In genomic region chr4:159024828-159025227, GRCh38 we compare ENCODE assay signal across 27 cellular contexts.
"Had no signal": no experiment of that assay in that cellular context is flagged by ENCODE, and none has a peak within 500 bp of the region (broad histone marks: within the 10 kb centered on the region; RNA-seq: fewer than 3 reads in every experiment).

No MANE protein-coding gene starts in this region.

- H3K27ac Mint-ChIP-seq: effector memory CD8-positive, alpha-beta T cell; naive B cell; nephron; stimulated activated effector memory CD8-positive, alpha-beta T cell treated with anti-CD3 and anti-CD28 coated beads, Interleukin-12 subunit alpha, Interleukin-12 subunit beta, amount 100 ng/mL, for 72 hours; type B pancreatic cell had no signal

- H3K27ac ChIP-seq: coronary artery, esophagus squamous epithelium, heart right ventricle, lower lobe of right lung, prostate gland, right atrium auricular region, testis, tibial artery had no signal

- H3K9me3 ChIP-seq: esophagus squamous epithelium, heart right ventricle, lower lobe of right lung, prostate gland, right atrium auricular region, sigmoid colon, stomach, testis, tibial artery had no signal

- H3K4me3 ChIP-seq: coronary artery, esophagus squamous epithelium, heart right ventricle, lower lobe of right lung, prostate gland, right atrium auricular region, sigmoid colon, stomach, testis, tibial artery had no signal

- H3K36me3 Mint-ChIP-seq: naive B cell; stimulated activated effector memory CD8-positive, alpha-beta T cell treated with anti-CD3 and anti-CD28 coated beads, Interleukin-12 subunit alpha, Interleukin-12 subunit beta, amount 100 ng/mL, for 72 hours; type B pancreatic cell had no signal

- H3K36me3 ChIP-seq: esophagus squamous epithelium, heart right ventricle, lower lobe of right lung, prostate gland, right atrium auricular region, sigmoid colon, stomach, tibial artery had no signal

- H3K9me3 Mint-ChIP-seq: effector memory CD8-positive, alpha-beta T cell; naive B cell; nephron; stimulated activated effector memory CD8-positive, alpha-beta T cell treated with anti-CD3 and anti-CD28 coated beads, Interleukin-12 subunit alpha, Interleukin-12 subunit beta, amount 100 ng/mL, for 72 hours; type B pancreatic cell had no signal

- H3K27me3 Mint-ChIP-seq: effector memory CD8-positive, alpha-beta T cell; type B pancreatic cell had no signal

- H3K4me3 Mint-ChIP-seq: effector memory CD8-positive, alpha-beta T cell; naive B cell; nephron; stimulated activated effector memory CD8-positive, alpha-beta T cell treated with anti-CD3 and anti-CD28 coated beads, Interleukin-12 subunit alpha, Interleukin-12 subunit beta, amount 100 ng/mL, for 72 hours; type B pancreatic cell had no signal

- H3K4me1 ChIP-seq: esophagus squamous epithelium, prostate gland, right atrium auricular region, stomach, testis had no signal

- H3K27me3 ChIP-seq: esophagus squamous epithelium, heart right ventricle, right atrium auricular region, sigmoid colon, stomach, testis, tibial artery had no signal

- DNase-seq: effector memory CD8-positive, alpha-beta T cell; erythroblast; esophagus squamous epithelium; foreskin melanocyte; glutamatergic neuron; heart right ventricle; hypothalamus; left ventricle myocardium superior; lower lobe of right lung; naive B cell; nucleus accumbens; sigmoid colon; stimulated activated CD4-positive, alpha-beta T cell treated with anti-CD3 and anti-CD28 coated beads, Interleukin-2, amount 100 ng/mL, for 24 hours; stimulated activated CD4-positive, alpha-beta T cell treated with anti-CD3 and anti-CD28 coated beads, Interleukin-4, amount 100 ng/mL, for 24 hours; stimulated activated naive CD4-positive, alpha-beta T cell treated with Interleukin-2 at 50 U/mL for 16 hours; stomach; substantia nigra; testis; tibial artery had no signal

- FAIRE-seq: endometrium, keratinocyte had no signal

- H3K4me1 Mint-ChIP-seq: nephron; stimulated activated effector memory CD8-positive, alpha-beta T cell treated with anti-CD3 and anti-CD28 coated beads, Interleukin-12 subunit alpha, Interleukin-12 subunit beta, amount 100 ng/mL, for 72 hours had no signal

- ATAC-seq: effector memory CD8-positive, alpha-beta T cell; heart right ventricle; left ventricle myocardium superior; lower lobe of right lung; stimulated activated effector memory CD8-positive, alpha-beta T cell treated with anti-CD3 and anti-CD28 coated beads, Interleukin-12 subunit alpha, Interleukin-12 subunit beta, amount 100 ng/mL, for 72 hours had no signal
